30 cellular contexts compared by ENCODE assay signal in the genomic region with DNA sequence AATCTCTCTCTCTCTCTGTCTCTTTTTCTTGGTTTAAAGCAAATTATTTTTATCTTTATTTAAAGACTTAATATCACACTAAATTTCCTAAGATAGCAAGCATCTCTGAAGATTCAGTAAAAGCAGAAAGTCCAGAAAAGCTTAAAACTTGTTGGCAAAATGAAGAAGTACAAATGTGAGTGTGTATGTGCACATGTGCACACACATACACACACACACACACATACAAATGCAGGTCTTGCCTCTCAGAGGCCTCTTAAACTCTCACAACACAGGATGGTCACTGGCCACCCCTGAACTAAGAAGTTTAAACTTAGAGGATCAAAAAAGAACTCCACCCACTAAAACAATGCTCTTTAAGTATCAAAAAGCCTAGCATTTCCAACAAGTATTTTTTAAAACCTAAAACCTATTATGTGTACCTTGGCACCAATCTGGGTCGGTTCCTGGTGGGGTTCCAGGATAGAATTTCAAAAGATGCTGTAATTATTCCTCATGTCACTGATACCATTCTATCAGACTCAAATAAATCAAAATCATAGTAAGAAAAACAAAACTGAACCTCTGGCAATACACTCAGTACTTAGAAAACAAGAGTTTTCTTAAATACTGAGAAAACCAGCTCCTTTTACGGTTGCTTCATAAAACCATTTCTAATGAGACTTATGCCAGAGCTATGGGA. TPM values are rescaled to one million over a fixed set of nuclear protein-coding genes. Genes with fewer than 3 reads are reported as not detected.
DNase-seq lines count a peak whose midpoint lies in the region; ATAC-seq, FAIRE-seq and TF ChIP-seq lines count a peak whose summit lies in the region.
"Had no signal": no experiment of that assay in that cellular context is flagged by ENCODE, and none has a peak within 500 bp of the region (broad histone marks: within the 10 kb centered on the region; RNA-seq: fewer than 3 reads in every experiment).

No MANE protein-coding gene starts in this region.

- dilution Hi-C loops in endothelial cell of umbilical vein (cut with MboI; ENCODE audit: extremely low pct_ligation_motif_present, low sequenced_read_pairs): no loop called here

- H3K27ac ChIP-seq in left ventricle myocardium inferior (replicated peaks): peak overlapping the region; percentile 87
- H3K27ac ChIP-seq in endothelial cell of umbilical vein (ENCODE audit: insufficient read depth, low read depth, low read length): no peak overlapping the region
- H3K27ac ChIP-seq in aorta (ENCODE audit: low read depth in 1 of 2, low read length in 2 of 2): peak overlapping the region; percentile 70 to 86
- H3K27ac ChIP-seq: A549, BLaER1, brain microvascular endothelial cell, upper lobe of right lung had no signal

- peaks cover 4% of the 10 kb centered on the region for H3K36me3 ChIP-seq in left ventricle myocardium inferior
- H3K36me3 ChIP-seq in endothelial cell of umbilical vein (ENCODE audit: control insufficient read depth in 2 of 2, extremely low read depth in 1 of 2, insufficient read depth in 2 of 2, low read length in 2 of 2): no peaks in the 10 kb centered on the region
- peaks cover 0 to 3% of the 10 kb centered on the region in 2 donors for H3K36me3 ChIP-seq in aorta (ENCODE audit: control insufficient read depth in 1 of 2, insufficient read depth in 2 of 2, low read length in 1 of 2)
- H3K36me3 ChIP-seq: BLaER1, brain microvascular endothelial cell, upper lobe of right lung had no signal

- DNase-seq in left ventricle myocardium inferior (no peak), left ventricle myocardium superior (no peak), endothelial cell of umbilical vein (ENCODE audit: low read depth, low spot score) (peak; percentile 56), nephron progenitor cell (no peak), aorta (no peak), immature natural killer cell (no peak)
- DNase-seq: activated CD4-positive, alpha-beta T cell treated with anti-CD3 and anti-CD28 coated beads for 36 hours; activated CD8-positive, alpha-beta memory T cell treated with anti-CD3 and anti-CD28 coated beads, Interleukin-2, amount 10 ng/mL, durations not matched to agents 7 days and 5 days; brain microvascular endothelial cell; cortex of kidney; EL; HCEC 1CT; hypothalamus; islet precursor cell; mesenchymal stem cell; NCI-H1092; NCI-H2081 treated with DMSO at 0.1 percent for 48 hours; stimulated activated CD4-positive, alpha-beta T cell treated with anti-CD3 and anti-CD28 coated beads, Interleukin-2, amount 100 ng/mL, for 24 hours; stimulated activated naive CD4-positive, alpha-beta T cell treated with Interleukin-2 at 50 U/mL for 16 hours; upper lobe of right lung had no signal

- intact Hi-C loops in left ventricle myocardium inferior (cut with micrococcal nuclease): no loop called here
- intact Hi-C loops in left ventricle myocardium superior (cut with micrococcal nuclease): no loop called here
- intact Hi-C loops in endothelial cell of umbilical vein (cut with micrococcal nuclease): no loop called here
- intact Hi-C loops in aorta (cut with DNase I): loop anchor here in 1 of 2 donors (10.0 kb wide), 1 partner anchor 49 kb away; no protein-coding TSS in a partner anchor

- POLR2A ChIA-PET in endothelial cell of umbilical vein (lab: Charles Lee): no interaction called here

- H3K27me3 ChIP-seq in left ventricle myocardium inferior (ENCODE audit: low read depth) (no peaks in the 10 kb centered on the region), endothelial cell of umbilical vein (ENCODE audit: control insufficient read depth in 2 of 2, insufficient read depth in 2 of 2, low read length in 2 of 2) (no peaks in the 10 kb centered on the region), aorta (ENCODE audit: control insufficient read depth in 1 of 2, insufficient read depth in 2 of 2, low read length in 1 of 2) (no peaks in the 10 kb centered on the region)
- H3K27me3 ChIP-seq: BLaER1, brain microvascular endothelial cell, upper lobe of right lung had no signal

- FAIRE-seq in endothelial cell of umbilical vein (lab: Jason Lieb, UNC): peak; percentile 71
- FAIRE-seq: A549, D721Med, endometrium had no signal

- H3K36me3 Mint-ChIP-seq in nephron progenitor cell (ENCODE audit: low read depth) (no peaks in the 10 kb centered on the region), immature natural killer cell (no peaks in the 10 kb centered on the region)
- H3K36me3 Mint-ChIP-seq: activated CD8-positive, alpha-beta memory T cell treated with anti-CD3 and anti-CD28 coated beads, Interleukin-2, amount 10 ng/mL, durations not matched to agents 7 days and 5 days; activated naive CD4-positive, alpha-beta T cell treated with anti-CD3 and anti-CD28 coated beads, Interleukin-2, amount 50 U/mL, for 24 hours; natural killer cell treated with Interleukin-12 subunit alpha and Interleukin-12 subunit beta and Interleukin-15 and Interleukin-18, amount 100 ng/mL, for 72 hours had no signal

- no peak overlapping the region for H3K4me2 ChIP-seq in endothelial cell of umbilical vein (ENCODE audit: insufficient read depth, low read length)
- H3K4me2 ChIP-seq: A549, BLaER1 had no signal

- no peaks in the 10 kb centered on the region for H3K9me3 Mint-ChIP-seq in nephron progenitor cell
- no peaks in the 10 kb centered on the region for H3K9me3 Mint-ChIP-seq in immature natural killer cell
- H3K9me3 Mint-ChIP-seq: activated naive CD4-positive, alpha-beta T cell treated with anti-CD3 and anti-CD28 coated beads, Interleukin-2, amount 50 U/mL, for 24 hours; activated T-helper 1 cell treated with anti-CD3 and anti-CD28 coated beads, Interleukin-12 subunit alpha, Interleukin-12 subunit beta, Interleukin-2, Interleukin-4 antibody, amounts not matched to agents 30 ng/mL and 10 ng/mL and 1 ng/mL, durations not matched to agents 14 hours and 24 hours and 36 hours; natural killer cell treated with Interleukin-12 subunit alpha and Interleukin-12 subunit beta and Interleukin-15 and Interleukin-18, amount 100 ng/mL, for 72 hours had no signal

- TF ChIP-seq CTCF in left ventricle myocardium inferior (IDR thresholded peaks at IDR 0.05; ENCODE audit: borderline replicate concordance) (no peak), endothelial cell of umbilical vein (IDR thresholded peaks at IDR 0.05; ENCODE audit: extremely low read depth in 1 of 2, insufficient read depth in 1 of 2, low read depth in 1 of 2, low read length in 2 of 2) (no peak), nephron progenitor cell (IDR thresholded peaks at IDR 0.05) (no peak)

- H3K9me1 ChIP-seq in endothelial cell of umbilical vein (replicated peaks; ENCODE audit: control insufficient read depth, extremely low read depth, insufficient read depth, low read length): no peaks in the 10 kb centered on the region

- H3K4me1 Mint-ChIP-seq in nephron progenitor cell (peaks cover 81% of the 10 kb centered on the region), immature natural killer cell (no peaks in the 10 kb centered on the region)
- H3K4me1 Mint-ChIP-seq: activated CD4-positive, alpha-beta T cell treated with anti-CD3 and anti-CD28 coated beads for 36 hours; activated CD8-positive, alpha-beta memory T cell treated with anti-CD3 and anti-CD28 coated beads, Interleukin-2, amount 10 ng/mL, durations not matched to agents 7 days and 5 days; activated naive CD4-positive, alpha-beta T cell treated with anti-CD3 and anti-CD28 coated beads, Interleukin-2, amount 50 U/mL, for 24 hours had no signal

- no peaks in the 10 kb centered on the region for H3K79me2 ChIP-seq in endothelial cell of umbilical vein (ENCODE audit: control insufficient read depth, insufficient read depth, low read length)

- CTCF ChIA-PET in endothelial cell of umbilical vein (lab: Charles Lee): interaction anchor here (1.4 to 1.7 kb wide), 4 partner anchors 10 to 59 kb away, joined by 3 to 4 read pairs (median 4); no protein-coding TSS in a partner anchor

- no peak overlapping the region for H3K9ac ChIP-seq in endothelial cell of umbilical vein (replicated peaks; ENCODE audit: extremely low read depth, insufficient read depth, low read length)
- H3K9ac ChIP-seq: BLaER1 had no signal

- no peak overlapping the region for H3K4me3 Mint-ChIP-seq in nephron progenitor cell
- no peak overlapping the region for H3K4me3 Mint-ChIP-seq in immature natural killer cell
- H3K4me3 Mint-ChIP-seq: activated CD4-positive, alpha-beta T cell treated with anti-CD3 and anti-CD28 coated beads for 36 hours; activated CD8-positive, alpha-beta memory T cell treated with anti-CD3 and anti-CD28 coated beads, Interleukin-2, amount 10 ng/mL, durations not matched to agents 7 days and 5 days; activated naive CD4-positive, alpha-beta T cell treated with anti-CD3 and anti-CD28 coated beads, Interleukin-2, amount 50 U/mL, for 24 hours; activated T-helper 1 cell treated with anti-CD3 and anti-CD28 coated beads, Interleukin-12 subunit alpha, Interleukin-12 subunit beta, Interleukin-2, Interleukin-4 antibody, amounts not matched to agents 30 ng/mL and 10 ng/mL and 1 ng/mL, durations not matched to agents 14 hours and 24 hours and 36 hours; natural killer cell treated with Interleukin-12 subunit alpha and Interleukin-12 subunit beta and Interleukin-15 and Interleukin-18, amount 100 ng/mL, for 72 hours had no signal

- 2 to 5% methylated on average over 2 of the region's 2 CpGs for WGBS in aorta, 2 donors

- no peak for TF ChIP-seq POLR2A in endothelial cell of umbilical vein (IDR thresholded peaks at IDR 0.05; ENCODE audit: low read depth, low read length)

- H3K9me3 ChIP-seq in left ventricle myocardium inferior (replicated peaks) (no peaks in the 10 kb centered on the region), endothelial cell of umbilical vein (replicated peaks; ENCODE audit: control insufficient read depth, insufficient read depth, low read length) (no peaks in the 10 kb centered on the region), aorta (ENCODE audit: control insufficient read depth, low read length) (no peaks in the 10 kb centered on the region)
- H3K9me3 ChIP-seq: A549, BLaER1, upper lobe of right lung had no signal

- H3K4me1 ChIP-seq in left ventricle myocardium inferior: peaks cover 100% of the 10 kb centered on the region
- peaks cover 23% of the 10 kb centered on the region for H3K4me1 ChIP-seq in endothelial cell of umbilical vein (ENCODE audit: control insufficient read depth, extremely low read depth, insufficient read depth, low read length)
- H3K4me1 ChIP-seq in aorta (ENCODE audit: control insufficient read depth in 1 of 2, insufficient read depth in 2 of 2, low read length in 2 of 2): peaks cover 9 to 15% of the 10 kb centered on the region in 2 donors
- H3K4me1 ChIP-seq: A549 had no signal

- H3K4me3 ChIP-seq in left ventricle myocardium inferior: no peak overlapping the region
- H3K4me3 ChIP-seq in endothelial cell of umbilical vein (replicated peaks in 1 of 3; ENCODE audit: insufficient read depth in 1 of 3, low read depth in 1 of 3, low read length in 3 of 3): no peak overlapping the region
- no peak overlapping the region for H3K4me3 ChIP-seq in aorta (ENCODE audit: low read length in 2 of 2)
- H3K4me3 ChIP-seq: A549, BLaER1, skin epidermis, upper lobe of right lung had no signal

- no peaks in the 10 kb centered on the region for H4K20me1 ChIP-seq in endothelial cell of umbilical vein (replicated peaks; ENCODE audit: control insufficient read depth, extremely low read depth, insufficient read depth, low read length)
- H4K20me1 ChIP-seq: BLaER1 had no signal

- BruUV-seq in endothelial cell of umbilical vein (replicated peaks; lab: Mats Ljungman, UMichigan): no TSS peak

- no peak overlapping the region for H2AFZ ChIP-seq in endothelial cell of umbilical vein (ENCODE audit: low read depth, low read length)

- H3K27me3 Mint-ChIP-seq in nephron progenitor cell (ENCODE audit: low read depth, poor library complexity) (no peaks in the 10 kb centered on the region), immature natural killer cell (ENCODE audit: low read depth in 3 of 3) (no peaks in the 10 kb centered on the region)
- H3K27me3 Mint-ChIP-seq: activated naive CD4-positive, alpha-beta T cell treated with anti-CD3 and anti-CD28 coated beads, Interleukin-2, amount 50 U/mL, for 24 hours had no signal

- H3K27ac Mint-ChIP-seq in nephron progenitor cell (peak overlapping the region; percentile 78), immature natural killer cell (no peak overlapping the region)
- H3K27ac Mint-ChIP-seq: activated CD4-positive, alpha-beta T cell treated with anti-CD3 and anti-CD28 coated beads for 36 hours; activated CD8-positive, alpha-beta memory T cell treated with anti-CD3 and anti-CD28 coated beads, Interleukin-2, amount 10 ng/mL, durations not matched to agents 7 days and 5 days; activated naive CD4-positive, alpha-beta T cell treated with anti-CD3 and anti-CD28 coated beads, Interleukin-2, amount 50 U/mL, for 24 hours; activated T-helper 1 cell treated with anti-CD3 and anti-CD28 coated beads, Interleukin-12 subunit alpha, Interleukin-12 subunit beta, Interleukin-2, Interleukin-4 antibody, amounts not matched to agents 30 ng/mL and 10 ng/mL and 1 ng/mL, durations not matched to agents 14 hours and 24 hours and 36 hours; natural killer cell treated with Interleukin-12 subunit alpha and Interleukin-12 subunit beta and Interleukin-15 and Interleukin-18, amount 100 ng/mL, for 72 hours had no signal

- ATAC-seq in left ventricle myocardium superior (no peak), aorta (ENCODE audit: low FRiP score) (peak; percentile 2), GM19467 (IDR thresholded peaks at IDR 0.05; ENCODE audit: unreplicated experiment) (no peak), GM18873 (IDR thresholded peaks at IDR 0.05; ENCODE audit: low FRiP score, unreplicated experiment) (no peak)
- ATAC-seq: A549; activated CD4-positive, alpha-beta T cell treated with anti-CD3 and anti-CD28 coated beads for 36 hours; activated CD8-positive, alpha-beta memory T cell treated with anti-CD3 and anti-CD28 coated beads, Interleukin-2, amount 10 ng/mL, durations not matched to agents 7 days and 5 days; natural killer cell treated with Interleukin-12 subunit alpha and Interleukin-12 subunit beta and Interleukin-15 and Interleukin-18, amount 100 ng/mL, for 72 hours; upper lobe of right lung had no signal

RNA-seq across cellular contexts. Expression of a gene that starts 55.0 kb away (rescaled TPM):
- 896 TPM for total RNA-seq in left ventricle myocardium inferior
- total RNA-seq in left ventricle myocardium superior: 703 TPM
- 3.2 and 7.9 TPM in 2 replicates for total RNA-seq in endothelial cell of umbilical vein
- 1.8 and 2.0 TPM in 2 replicates for polyA plus RNA-seq in endothelial cell of umbilical vein
- polyA plus RNA-seq in endothelial cell of umbilical vein (2011; cell fraction: cytosol; rRNA removed): 1.9 and 2.1 TPM in 2 replicates
- polyA plus RNA-seq in endothelial cell of umbilical vein (2011; cell fraction: nucleus; rRNA removed): 5.1 and 6.9 TPM in 2 replicates
- 0.87 and 1.6 TPM in 2 replicates for polyA plus RNA-seq in endothelial cell of umbilical vein (2012)
- polyA minus RNA-seq in endothelial cell of umbilical vein: 5.1 and 7.9 TPM in 2 replicates
- 0.51 TPM for polyA minus RNA-seq in endothelial cell of umbilical vein (2011; cell fraction: cytosol; rRNA and poly(A)+ RNA removed)
- 11.1 and 17.3 TPM in 2 replicates for polyA minus RNA-seq in endothelial cell of umbilical vein (2011; cell fraction: nucleus; rRNA and poly(A)+ RNA removed)
- 1,000 to 10,000 TPM in 1 of 2 donors, 100 to 1,000 TPM in 1; 591 to 1,478 TPM for total RNA-seq in aorta
- polyA plus RNA-seq in aorta: 100 to 1,000 TPM; 371 to 372 TPM
- polyA plus RNA-seq in immature natural killer cell: 1 to 10 TPM in 1 of 3 donors, under 1 TPM in 2; 0.33 to 1.8 (median 0.82) TPM

Comparison
In these comparisons a context has a peak if more than half of its experiments do, and no peak if none do; other contexts are left out.
1. RNA of a gene that starts 55.0 kb away (total RNA-seq): 591 to 1,478 TPM in aorta, 896 TPM in left ventricle myocardium inferior (single experiment) and 703 TPM in left ventricle myocardium superior (single experiment); 3.2 to 7.9 TPM in endothelial cell of umbilical vein; every median in the first group is over 10 times any median in the second.